In genomic region chr1:43600033-43601020, GRCh38 we compare ENCODE assay signal across 21 cellular contexts.
"Had no signal": no experiment of that assay in that cellular context is flagged by ENCODE, and none has a peak within 500 bp of the region (broad histone marks: within the 10 kb centered on the region; RNA-seq: fewer than 3 reads in every experiment).

No MANE protein-coding gene starts in this region.

- H3K4me3 Mint-ChIP-seq: activated B cell treated with CpG ODN at 0.5 μM for 24 hours; activated CD4-positive, alpha-beta memory T cell treated with anti-CD3 and anti-CD28 coated beads, Interleukin-2, amount 10 ng/mL, durations not matched to agents 7 days and 5 days; activated T-cell treated with anti-CD3 and anti-CD28 coated beads, Interleukin-2, amount 50 U/mL, for 24 hours; naive B cell; stimulated activated naive CD8-positive, alpha-beta T cell treated with anti-CD3 and anti-CD28 coated beads, Interleukin-15, Interleukin-2, amounts not matched to agents 100 ng/mL and 50 ng/mL, for 24 hours; T-cell had no signal

- H3K9me3 ChIP-seq: gastrocnemius medialis, heart left ventricle, ovary, psoas muscle, transverse colon had no signal

- H3K9me3 Mint-ChIP-seq: activated B cell treated with CpG ODN at 0.5 μM for 24 hours; activated CD4-positive, alpha-beta memory T cell treated with anti-CD3 and anti-CD28 coated beads, Interleukin-2, amount 10 ng/mL, durations not matched to agents 7 days and 5 days; activated T-cell treated with anti-CD3 and anti-CD28 coated beads, Interleukin-2, amount 50 U/mL, for 24 hours; activated T-helper 2 cell treated with anti-CD3 and anti-CD28 coated beads, Interferon-gamma antibody, Interleukin-2, Interleukin-4, amounts not matched to agents 10 μg/mL and 5 μg/mL and 100 μg/mL, durations not matched to agents 14 hours and 24 hours and 36 hours; naive B cell; stimulated activated naive CD8-positive, alpha-beta T cell treated with anti-CD3 and anti-CD28 coated beads, Interleukin-15, Interleukin-2, amounts not matched to agents 100 ng/mL and 50 ng/mL, for 24 hours; T-cell had no signal

- H3K4me1 ChIP-seq: gastrocnemius medialis, heart left ventricle, psoas muscle, transverse colon had no signal

- H3K4me1 Mint-ChIP-seq: activated B cell treated with CpG ODN at 0.5 μM for 24 hours; activated CD4-positive, alpha-beta memory T cell treated with anti-CD3 and anti-CD28 coated beads, Interleukin-2, amount 10 ng/mL, durations not matched to agents 7 days and 5 days; naive B cell; T-cell had no signal

- H3K36me3 ChIP-seq: gastrocnemius medialis, heart left ventricle, ovary had no signal

- H3K4me3 ChIP-seq: gastrocnemius medialis, heart left ventricle, ovary, psoas muscle, transverse colon had no signal

- ATAC-seq: gastrocnemius medialis, heart left ventricle, psoas muscle, right cardiac atrium, T-cell had no signal

- DNase-seq: activated B cell treated with CpG ODN at 0.5 μM for 24 hours; activated CD4-positive, alpha-beta memory T cell treated with anti-CD3 and anti-CD28 coated beads, Interleukin-2, amount 10 ng/mL, durations not matched to agents 7 days and 5 days; activated CD4-positive, alpha-beta T cell treated with anti-CD3 and anti-CD28 coated beads for 4 hours; activated naive CD4-positive, alpha-beta T cell treated with Interleukin-2 at 50 U/mL for 16 hours; activated T-cell treated with anti-CD3 and anti-CD28 coated beads, Interleukin-2, amount 50 U/mL, for 24 hours; anterior cingulate cortex; brain microvascular endothelial cell; central memory CD4-positive, alpha-beta T cell; gastrocnemius medialis; heart left ventricle; naive B cell; ovary; psoas muscle; right cardiac atrium; small intestine; stimulated activated CD4-positive, alpha-beta T cell treated with anti-CD3 and anti-CD28 coated beads, Interleukin-15, amount 100 ng/mL, for 24 hours; stimulated activated CD4-positive, alpha-beta T cell treated with anti-CD3 and anti-CD28 coated beads, Interleukin-2, amount 100 ng/mL, for 48 hours; T-cell; transverse colon had no signal

- H3K27ac ChIP-seq: brain microvascular endothelial cell, gastrocnemius medialis, heart left ventricle, ovary, psoas muscle, transverse colon had no signal

- H3K36me3 Mint-ChIP-seq: naive B cell, T-cell had no signal

- H3K27me3 ChIP-seq: brain microvascular endothelial cell, gastrocnemius medialis, heart left ventricle, ovary, transverse colon had no signal

- H3K27me3 Mint-ChIP-seq: activated B cell treated with CpG ODN at 0.5 μM for 24 hours; activated CD4-positive, alpha-beta memory T cell treated with anti-CD3 and anti-CD28 coated beads, Interleukin-2, amount 10 ng/mL, durations not matched to agents 7 days and 5 days; activated T-cell treated with anti-CD3 and anti-CD28 coated beads, Interleukin-2, amount 50 U/mL, for 24 hours; naive B cell; stimulated activated naive CD8-positive, alpha-beta T cell treated with anti-CD3 and anti-CD28 coated beads, Interleukin-15, Interleukin-2, amounts not matched to agents 100 ng/mL and 50 ng/mL, for 24 hours; T-cell had no signal

- H3K27ac Mint-ChIP-seq: activated B cell treated with CpG ODN at 0.5 μM for 24 hours; activated CD4-positive, alpha-beta memory T cell treated with anti-CD3 and anti-CD28 coated beads, Interleukin-2, amount 10 ng/mL, durations not matched to agents 7 days and 5 days; activated T-cell treated with anti-CD3 and anti-CD28 coated beads, Interleukin-2, amount 50 U/mL, for 24 hours; activated T-helper 2 cell treated with anti-CD3 and anti-CD28 coated beads, Interferon-gamma antibody, Interleukin-2, Interleukin-4, amounts not matched to agents 10 μg/mL and 5 μg/mL and 100 μg/mL, durations not matched to agents 14 hours and 24 hours and 36 hours; naive B cell; stimulated activated naive CD8-positive, alpha-beta T cell treated with anti-CD3 and anti-CD28 coated beads, Interleukin-15, Interleukin-2, amounts not matched to agents 100 ng/mL and 50 ng/mL, for 24 hours; T-cell had no signal
